Comparison of ENCODE assay signal across 26 cellular contexts in genomic region chr2:129909648-129910418, GRCh38.
"Had no signal": no experiment of that assay in that cellular context is flagged by ENCODE, and none has a peak within 500 bp of the region (broad histone marks: within the 10 kb centered on the region; RNA-seq: fewer than 3 reads in every experiment).

No MANE protein-coding gene starts in this region.

- H3K4me1 ChIP-seq: breast epithelium had no signal

- H3K36me3 Mint-ChIP-seq: activated naive CD4-positive, alpha-beta T cell treated with anti-CD3 and anti-CD28 coated beads, Interleukin-2, amount 50 U/mL, for 24 hours; WTC11 had no signal

- H3K27me3 Mint-ChIP-seq: activated naive CD4-positive, alpha-beta T cell treated with anti-CD3 and anti-CD28 coated beads, Interleukin-2, amount 50 U/mL, for 24 hours had no signal

- ATAC-seq: activated CD8-positive, alpha-beta T cell treated with anti-CD3 and anti-CD28 coated beads, Interleukin-2, amount 10 ng/mL, durations not matched to agents 7 days and 5 days; activated T-cell treated with anti-CD3 and anti-CD28 coated beads, Interleukin-2, amount 50 U/mL, for 72 hours; WTC11 had no signal

- H3K9me3 ChIP-seq: breast epithelium, MG63 had no signal

- H3K27ac Mint-ChIP-seq: activated CD8-positive, alpha-beta T cell treated with anti-CD3 and anti-CD28 coated beads, Interleukin-2, amount 10 ng/mL, durations not matched to agents 7 days and 5 days; activated naive CD4-positive, alpha-beta T cell treated with anti-CD3 and anti-CD28 coated beads, Interleukin-2, amount 50 U/mL, for 24 hours; activated T-cell treated with anti-CD3 and anti-CD28 coated beads, Interleukin-2, amount 50 U/mL, for 72 hours; activated T-helper 2 cell treated with anti-CD3 and anti-CD28 coated beads, Interferon-gamma antibody, Interleukin-2, Interleukin-4, amounts not matched to agents 10 μg/mL and 5 μg/mL and 100 μg/mL, durations not matched to agents 14 hours and 24 hours and 36 hours; T-helper 1 cell treated with Interleukin-12 subunit alpha and Interleukin-12 subunit beta and Interleukin-4 antibody, amounts not matched to agents 30 μg/mL and 1 μg/mL, for 36 hours; WTC11 had no signal

- H3K36me3 ChIP-seq: breast epithelium, MG63 had no signal

- H3K27ac ChIP-seq: breast epithelium had no signal

- DNase-seq: activated CD4-positive, alpha-beta T cell treated with anti-CD3 and anti-CD28 coated beads for 48 hours; activated CD4-positive, alpha-beta T cell treated with anti-CD3 and anti-CD28 coated beads, Interleukin-2, amount 50 U/mL, for 4 hours; activated CD4-positive, CD25-positive, alpha-beta regulatory T cell treated with anti-CD3 and anti-CD28 coated beads, Interleukin-2, amount 50 U/mL, for 72 hours; activated CD8-positive, alpha-beta T cell treated with anti-CD3 and anti-CD28 coated beads, Interleukin-2, amount 10 ng/mL, durations not matched to agents 7 days and 5 days; activated naive CD4-positive, alpha-beta T cell; activated T-cell treated with anti-CD3 and anti-CD28 coated beads, Interleukin-2, amount 50 U/mL, for 72 hours; aorta; MG63; MV-4-11; NCI-H1092 treated with DMSO at 0.1 percent for 48 hours; NCI-H1417 treated with DMSO at 0.1 percent for 48 hours; NCI-H1694; NCI-H2029; NCI-H2107; NCI-H2171 treated with DMSO at 0.1 percent for 48 hours; NCI-H226; NCI-H510A; NCI-H526 treated with DMSO at 0.1 percent for 48 hours; NCI-H82; NK-92 treated with Interleukin-12 subunit alpha and Interleukin-12 subunit beta, amount 100 ng/mL, for 24 hours; SHP77 treated with DMSO at 0.1 percent for 48 hours had no signal

- H3K4me3 ChIP-seq: breast epithelium, MG63 had no signal

- H3K9me3 Mint-ChIP-seq: activated naive CD4-positive, alpha-beta T cell treated with anti-CD3 and anti-CD28 coated beads, Interleukin-2, amount 50 U/mL, for 24 hours; activated T-cell treated with anti-CD3 and anti-CD28 coated beads, Interleukin-2, amount 50 U/mL, for 72 hours; activated T-helper 2 cell treated with anti-CD3 and anti-CD28 coated beads, Interferon-gamma antibody, Interleukin-2, Interleukin-4, amounts not matched to agents 10 μg/mL and 5 μg/mL and 100 μg/mL, durations not matched to agents 14 hours and 24 hours and 36 hours; T-helper 1 cell treated with Interleukin-12 subunit alpha and Interleukin-12 subunit beta and Interleukin-4 antibody, amounts not matched to agents 30 μg/mL and 1 μg/mL, for 36 hours; WTC11 had no signal

- H3K27me3 ChIP-seq: breast epithelium, MG63 had no signal

- H3K4me1 Mint-ChIP-seq: activated naive CD4-positive, alpha-beta T cell treated with anti-CD3 and anti-CD28 coated beads, Interleukin-2, amount 50 U/mL, for 24 hours had no signal

- H3K4me3 Mint-ChIP-seq: activated CD8-positive, alpha-beta T cell treated with anti-CD3 and anti-CD28 coated beads, Interleukin-2, amount 10 ng/mL, durations not matched to agents 7 days and 5 days; activated naive CD4-positive, alpha-beta T cell treated with anti-CD3 and anti-CD28 coated beads, Interleukin-2, amount 50 U/mL, for 24 hours; activated T-cell treated with anti-CD3 and anti-CD28 coated beads, Interleukin-2, amount 50 U/mL, for 72 hours; T-helper 1 cell treated with Interleukin-12 subunit alpha and Interleukin-12 subunit beta and Interleukin-4 antibody, amounts not matched to agents 30 μg/mL and 1 μg/mL, for 36 hours; WTC11 had no signal
